Comparison of ENCODE assay signal across 21 cellular contexts in genomic region chr3:154987846-154988245, GRCh38.
"Had no signal": no experiment of that assay in that cellular context is flagged by ENCODE, and none has a peak within 500 bp of the region (broad histone marks: within the 10 kb centered on the region; RNA-seq: fewer than 3 reads in every experiment).

No MANE protein-coding gene starts in this region.

- H3K4me3 Mint-ChIP-seq: memory B cell; naive thymus-derived CD4-positive, alpha-beta T cell had no signal

- H3K36me3 Mint-ChIP-seq: memory B cell had no signal

- H3K4me3 ChIP-seq: colonic mucosa, dorsolateral prefrontal cortex, esophagus muscularis mucosa, gastrocnemius medialis, heart right ventricle, left lung, lower lobe of right lung had no signal

- H3K36me3 ChIP-seq: colonic mucosa, esophagus muscularis mucosa, gastrocnemius medialis, heart right ventricle, left lung, lower lobe of right lung had no signal

- ATAC-seq: gastrocnemius medialis; heart right ventricle; left cardiac atrium; left lung; left ventricle myocardium superior; lower lobe of right lung; naive thymus-derived CD4-positive, alpha-beta T cell had no signal

- H3K4me1 ChIP-seq: colonic mucosa, esophagus muscularis mucosa, gastrocnemius medialis, heart right ventricle, left lung, lower lobe of right lung had no signal

- H3K27me3 Mint-ChIP-seq: memory B cell had no signal

- H3K9me3 ChIP-seq: colonic mucosa, esophagus muscularis mucosa, gastrocnemius medialis, left lung, lower lobe of right lung had no signal

- DNase-seq: colonic mucosa; cortex of kidney; dermis blood vessel endothelial cell; dorsolateral prefrontal cortex; effector CD4-positive, alpha-beta T cell; effector memory CD4-positive, alpha-beta T cell; foreskin melanocyte; gastrocnemius medialis; glutamatergic neuron; head of caudate nucleus; heart right ventricle; hippocampal formation; left cardiac atrium; left lung; left ventricle myocardium superior; lower lobe of right lung; mesendoderm; midbrain; naive thymus-derived CD4-positive, alpha-beta T cell had no signal

- H3K27me3 ChIP-seq: colonic mucosa, dorsolateral prefrontal cortex, esophagus muscularis mucosa, gastrocnemius medialis, heart right ventricle, left lung had no signal

- H3K4me1 Mint-ChIP-seq: memory B cell; naive thymus-derived CD4-positive, alpha-beta T cell had no signal

- H3K27ac ChIP-seq: colonic mucosa, dorsolateral prefrontal cortex, esophagus muscularis mucosa, gastrocnemius medialis, heart right ventricle, left lung, lower lobe of right lung had no signal

- H3K27ac Mint-ChIP-seq: memory B cell; naive thymus-derived CD4-positive, alpha-beta T cell had no signal
